Comparison of ENCODE assay signal across 8 cellular contexts in the genomic region with DNA sequence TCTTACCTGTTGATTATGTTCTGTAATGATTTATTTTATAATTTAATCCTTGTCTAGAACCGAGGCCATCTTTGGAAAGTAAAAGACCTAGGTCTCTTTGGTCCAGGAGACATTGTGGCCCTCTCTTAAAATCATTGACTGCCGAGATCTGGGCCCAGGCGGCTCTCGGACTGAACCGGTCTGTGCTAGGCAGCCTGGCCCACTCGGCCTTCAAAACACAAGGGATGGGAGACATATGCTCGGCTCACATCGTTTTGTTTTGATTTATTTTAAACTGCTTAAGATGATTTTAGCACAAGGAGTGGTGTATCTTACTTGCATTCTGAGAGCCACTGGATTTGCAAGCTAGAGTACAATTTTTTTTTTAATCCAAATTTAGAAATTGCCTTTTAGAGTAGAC.
DNase-seq lines count a peak whose midpoint lies in the region; ATAC-seq and TF ChIP-seq lines count a peak whose summit lies in the region.

No MANE protein-coding gene starts in this region.

- peak overlapping the region; percentile 72 for H3K27ac ChIP-seq in naive thymus-derived CD4-positive, alpha-beta T cell (ENCODE audit: low read depth, low read length)

- no peak for TF ChIP-seq CTCF in AG04449 (IDR thresholded peaks at IDR 0.05; ENCODE audit: insufficient read depth, low read length, missing control alignments)
- TF ChIP-seq CTCF in LNCaP clone FGC (IDR thresholded peaks at IDR 0.05; ENCODE audit: control insufficient read depth, extremely low read depth, insufficient read depth), result no peak

- ATAC-seq in naive thymus-derived CD4-positive, alpha-beta T cell, result no peak
- ATAC-seq in HG03520 (IDR thresholded peaks at IDR 0.05; ENCODE audit: unreplicated experiment) (no peak), GM21381 (IDR thresholded peaks at IDR 0.05; ENCODE audit: unreplicated experiment) (no peak)

- no peaks in the 10 kb centered on the region for H3K36me3 ChIP-seq in naive thymus-derived CD4-positive, alpha-beta T cell (ENCODE audit: control insufficient read depth in 2 of 3, insufficient read depth in 3 of 3, low read length in 3 of 3)

- H3K9me3 Mint-ChIP-seq in dendritic cell treated with granulocyte-macrophage colony-stimulating factor and Interleukin-4, amounts not matched to agents 40 ng/mL and 50 ng/mL, for 4 days, result no peaks in the 10 kb centered on the region
- no peaks in the 10 kb centered on the region for H3K9me3 Mint-ChIP-seq in naive thymus-derived CD4-positive, alpha-beta T cell

- intact Hi-C loops in dendritic cell treated with granulocyte-macrophage colony-stimulating factor and Interleukin-4, amounts not matched to agents 40 ng/mL and 50 ng/mL, for 4 days (cut with micrococcal nuclease), result no loop called here
- intact Hi-C loops in naive thymus-derived CD4-positive, alpha-beta T cell (cut with micrococcal nuclease), result no loop called here

- H3K4me3 ChIP-seq in AG04449 (ENCODE audit: low read depth, low read length) (peak overlapping the region; percentile 30), LNCaP clone FGC (ENCODE audit: low read depth, low read length) (peak overlapping the region; percentile 59)
- no peak overlapping the region for H3K4me3 ChIP-seq in naive thymus-derived CD4-positive, alpha-beta T cell (ENCODE audit: low read length)

- CTCF ChIA-PET in AG04449 (lab: Yijun Ruan, JAX), result interaction anchor here (1.0 to 2.8 kb wide), 8 partner anchors 16 to 65 kb away, joined by 3 to 15 read pairs (median 6); no protein-coding TSS in a partner anchor
- CTCF ChIA-PET in naive thymus-derived CD4-positive, alpha-beta T cell (lab: Charles Lee), result interaction anchor here (0.6 to 1.6 kb wide), 3 partner anchors 13 to 721 kb away, joined by 3 to 4 read pairs (median 4); no protein-coding TSS in a partner anchor

- H3K4me1 Mint-ChIP-seq in dendritic cell treated with granulocyte-macrophage colony-stimulating factor and Interleukin-4, amounts not matched to agents 40 ng/mL and 50 ng/mL, for 4 days (ENCODE audit: low read depth), result peaks cover 59% of the 10 kb centered on the region
- peaks cover 22 to 64% (median 58%) of the 10 kb centered on the region in 7 donors for H3K4me1 Mint-ChIP-seq in naive thymus-derived CD4-positive, alpha-beta T cell

- H3K4me1 ChIP-seq in naive thymus-derived CD4-positive, alpha-beta T cell (ENCODE audit: control insufficient read depth in 2 of 2, insufficient read depth in 2 of 2, low read length in 2 of 2), result peaks cover 25 to 42% of the 10 kb centered on the region in 2 donors

- no peaks in the 10 kb centered on the region for H3K27me3 ChIP-seq in naive thymus-derived CD4-positive, alpha-beta T cell (ENCODE audit: control insufficient read depth in 2 of 2, insufficient read depth in 2 of 2, low read length in 2 of 2)

- peaks cover 3% of the 10 kb centered on the region for H3K27me3 Mint-ChIP-seq in dendritic cell treated with granulocyte-macrophage colony-stimulating factor and Interleukin-4, amounts not matched to agents 40 ng/mL and 50 ng/mL, for 4 days
- H3K27me3 Mint-ChIP-seq in naive thymus-derived CD4-positive, alpha-beta T cell, result peaks cover 0 to under 1% (median 0%) of the 10 kb centered on the region in 5 donors

- H3K27ac Mint-ChIP-seq in dendritic cell treated with granulocyte-macrophage colony-stimulating factor and Interleukin-4, amounts not matched to agents 40 ng/mL and 50 ng/mL, for 4 days, result peak overlapping the region; percentile 78
- peak overlapping the region; percentile 85 to 95 (median 87) for H3K27ac Mint-ChIP-seq in naive thymus-derived CD4-positive, alpha-beta T cell

- DNase-seq in AG04449 (ENCODE audit: low read depth, low spot score) (no peak), LNCaP clone FGC (ENCODE audit: low read depth) (no peak), NCI-H345 (lab: John Stamatoyannopoulos, UW) (no peak), GM03348 (ENCODE audit: low spot score) (no peak)
- DNase-seq in naive thymus-derived CD4-positive, alpha-beta T cell, result no peak

- no peaks in the 10 kb centered on the region for H3K9me3 ChIP-seq in naive thymus-derived CD4-positive, alpha-beta T cell (ENCODE audit: control insufficient read depth in 2 of 3, low read length in 3 of 3)

- POLR2A ChIA-PET in AG04449 (lab: Yijun Ruan, JAX), result interaction anchor here (1.0 to 4.3 kb wide), 2 partner anchors 13 to 16 kb away, joined by 4 to 32 read pairs; no protein-coding TSS in a partner anchor
- POLR2A ChIA-PET in naive thymus-derived CD4-positive, alpha-beta T cell (lab: Charles Lee), result interaction anchor here (0.8 to 3.3 kb wide), 6 partner anchors 9 to 44 kb away, joined by 3 to 12 read pairs (median 6); no protein-coding TSS in a partner anchor

- H3K36me3 Mint-ChIP-seq in dendritic cell treated with granulocyte-macrophage colony-stimulating factor and Interleukin-4, amounts not matched to agents 40 ng/mL and 50 ng/mL, for 4 days (ENCODE audit: low read depth), result peaks cover 47% of the 10 kb centered on the region
- H3K36me3 Mint-ChIP-seq in naive thymus-derived CD4-positive, alpha-beta T cell, result peaks cover 0 to 4% (median 1%) of the 10 kb centered on the region in 5 donors

- H3K4me3 Mint-ChIP-seq in dendritic cell treated with granulocyte-macrophage colony-stimulating factor and Interleukin-4, amounts not matched to agents 40 ng/mL and 50 ng/mL, for 4 days, result no peak overlapping the region
- peak overlapping the region in 4 of 10 donors; percentile 19 to 71 (median 48) for H3K4me3 Mint-ChIP-seq in naive thymus-derived CD4-positive, alpha-beta T cell
